8 cellular contexts compared by ENCODE assay signal in the genomic region with DNA sequence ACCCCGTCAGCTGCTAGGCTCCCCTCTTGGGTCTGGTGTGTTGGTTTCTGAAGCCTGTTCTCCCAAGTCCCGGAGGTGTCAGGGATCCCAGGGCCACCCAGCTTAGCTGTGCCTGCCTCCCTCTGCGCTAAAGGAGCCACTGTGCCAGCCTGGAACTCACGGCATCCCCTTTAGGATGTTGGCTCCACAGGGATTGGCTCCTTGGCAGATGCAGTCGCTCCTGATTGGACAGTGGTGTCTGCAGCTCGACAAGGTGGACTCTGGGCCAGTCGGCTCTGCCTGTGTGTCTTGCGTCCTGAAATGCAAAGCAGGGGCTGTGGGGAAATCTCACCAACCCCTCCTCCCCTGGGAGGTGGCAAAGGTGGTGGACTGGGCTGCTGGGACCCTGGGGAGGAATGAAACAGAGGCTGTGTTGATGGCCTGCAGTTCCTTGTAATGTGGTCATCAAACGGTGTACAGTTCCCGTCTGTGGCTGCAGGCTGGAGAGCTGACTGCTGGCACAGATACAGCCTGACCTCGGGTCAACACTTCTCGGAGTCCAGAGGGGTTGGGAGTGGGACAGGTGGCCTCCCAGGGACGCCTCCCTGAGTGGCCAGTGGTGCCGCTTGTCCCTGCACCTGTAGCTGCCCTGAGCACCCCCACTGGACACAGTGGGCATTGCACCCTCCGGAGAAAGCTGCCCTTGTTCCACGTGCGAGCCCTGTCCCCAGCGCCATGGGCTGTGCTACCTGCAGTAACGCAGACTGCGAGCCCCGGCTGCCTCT. TPM values are rescaled to one million over a fixed set of nuclear protein-coding genes. Genes with fewer than 3 reads are reported as not detected.
A peak's percentile ranks its signal among the peaks of the same experiment; 100 is the strongest.
DNase-seq lines count a peak whose midpoint lies in the region; ATAC-seq and TF ChIP-seq lines count a peak whose summit lies in the region.

No MANE protein-coding gene starts in this region.

- H3K4me1 ChIP-seq in right lobe of liver: no peaks in the 10 kb centered on the region
- no peaks in the 10 kb centered on the region for H3K4me1 ChIP-seq in thyroid gland

- H3K9me3 Mint-ChIP-seq in T-helper 2 cell treated with Interferon-gamma antibody and Interleukin-4, amounts not matched to agents 5 μg/mL and 100 μg/mL, for 36 hours: no peaks in the 10 kb centered on the region
- H3K9me3 Mint-ChIP-seq in chondrocyte (ENCODE audit: low read depth): no peaks in the 10 kb centered on the region

- H3K27me3 ChIP-seq in right lobe of liver: no peaks in the 10 kb centered on the region
- H3K27me3 ChIP-seq in thyroid gland: no peaks in the 10 kb centered on the region

- H3K4me1 Mint-ChIP-seq in T-helper 2 cell treated with Interferon-gamma antibody and Interleukin-4, amounts not matched to agents 5 μg/mL and 100 μg/mL, for 36 hours (ENCODE audit: low read depth): peaks cover 66% of the 10 kb centered on the region
- H3K4me1 Mint-ChIP-seq in chondrocyte (ENCODE audit: low read depth): peaks cover 8% of the 10 kb centered on the region

- no peaks in the 10 kb centered on the region for H3K9me3 ChIP-seq in right lobe of liver
- no peaks in the 10 kb centered on the region for H3K9me3 ChIP-seq in thyroid gland

- peak; percentile 76 to 83 (median 78) for ATAC-seq in right lobe of liver
- ATAC-seq in HG03139 (IDR thresholded peaks at IDR 0.05; ENCODE audit: unreplicated experiment): no peak
- ATAC-seq in GM21423 (IDR thresholded peaks at IDR 0.05; ENCODE audit: unreplicated experiment): no peak

- peaks cover 62% of the 10 kb centered on the region for H3K36me3 Mint-ChIP-seq in T-helper 2 cell treated with Interferon-gamma antibody and Interleukin-4, amounts not matched to agents 5 μg/mL and 100 μg/mL, for 36 hours (ENCODE audit: low read depth)
- no peaks in the 10 kb centered on the region for H3K36me3 Mint-ChIP-seq in chondrocyte (ENCODE audit: low read depth)

- H3K27me3 Mint-ChIP-seq in T-helper 2 cell treated with Interferon-gamma antibody and Interleukin-4, amounts not matched to agents 5 μg/mL and 100 μg/mL, for 36 hours (ENCODE audit: low read depth): no peaks in the 10 kb centered on the region
- peaks cover 33% of the 10 kb centered on the region for H3K27me3 Mint-ChIP-seq in chondrocyte (ENCODE audit: low read depth)

- TF ChIP-seq POLR2A in right lobe of liver (IDR thresholded peaks at IDR 0.05): no peak
- TF ChIP-seq POLR2A in thyroid gland (IDR thresholded peaks at IDR 0.05): no peak

- DNase-seq in AG10803 (ENCODE audit: low read depth) (no peak), HFF-Myc (ENCODE audit: extremely low read depth, low read depth) (no peak), chondrocyte (ENCODE audit: low spot score) (no peak), right lobe of liver (peak in 1 of 3 donors; percentile 64), thyroid gland (peak; percentile 42 to 51)
- peak; percentile 11 for DNase-seq in T-helper 2 cell treated with Interferon-gamma antibody and Interleukin-4, amounts not matched to agents 5 μg/mL and 100 μg/mL, for 36 hours (ENCODE audit: low spot score)

- H3K36me3 ChIP-seq in right lobe of liver (no peaks in the 10 kb centered on the region), thyroid gland (no peaks in the 10 kb centered on the region)

- H3K27ac ChIP-seq in right lobe of liver (no peak overlapping the region), thyroid gland (no peak overlapping the region)

- peak; percentile 63 for TF ChIP-seq CTCF in AG10803 (conservative IDR thresholded peaks at IDR 0.05; ENCODE audit: low read length)
- peak; percentile 60 for TF ChIP-seq CTCF in HFF-Myc (IDR thresholded peaks at IDR 0.05; ENCODE audit: low read depth, low read length, missing control alignments)
- TF ChIP-seq CTCF in chondrocyte (IDR thresholded peaks at IDR 0.05): peak; percentile 80
- TF ChIP-seq CTCF in right lobe of liver (IDR thresholded peaks at IDR 0.05): peak; percentile 46 to 61 (median 50)
- peak; percentile 31 to 68 (median 44) for TF ChIP-seq CTCF in thyroid gland (IDR thresholded peaks at IDR 0.05)

- H3K27ac Mint-ChIP-seq in T-helper 2 cell treated with Interferon-gamma antibody and Interleukin-4, amounts not matched to agents 5 μg/mL and 100 μg/mL, for 36 hours: no peak overlapping the region
- no peak overlapping the region for H3K27ac Mint-ChIP-seq in chondrocyte (ENCODE audit: unreplicated experiment)

- H3K4me3 ChIP-seq in AG10803 (ENCODE audit: low read length): no peak overlapping the region
- no peak overlapping the region for H3K4me3 ChIP-seq in HFF-Myc (replicated peaks; ENCODE audit: low read depth, low read length)
- no peak overlapping the region for H3K4me3 ChIP-seq in right lobe of liver
- no peak overlapping the region for H3K4me3 ChIP-seq in thyroid gland (replicated peaks in 1 of 3)

- no peak overlapping the region for H3K4me3 Mint-ChIP-seq in T-helper 2 cell treated with Interferon-gamma antibody and Interleukin-4, amounts not matched to agents 5 μg/mL and 100 μg/mL, for 36 hours
- H3K4me3 Mint-ChIP-seq in chondrocyte (ENCODE audit: unreplicated experiment): no peak overlapping the region

- intact Hi-C loops in right lobe of liver (cut with DNase I) (no loop called here), thyroid gland (cut with DNase I) (no loop called here)

- WGBS in right lobe of liver (ENCODE audit: insufficient coverage, low coverage, low lambda C conversion rate, missing lambda C conversion rate): 37% methylated on average over 10 of the region's 21 CpGs
- WGBS in thyroid gland, 2 donors: 16 to 21% methylated on average over 11 to 16 of the region's 21 CpGs

RNA-seq across cellular contexts. Expression of gene KCNAB2, which starts 11.5 kb away (rescaled TPM):
- total RNA-seq in chondrocyte (4.2 to 7.3 TPM (median 5.2 TPM) in 3 replicates), right lobe of liver (10 to 100 TPM in 2 of 6 experiments, 1 to 10 TPM in 4; 4.4 to 14.8 (median 6.9) TPM), thyroid gland (1 to 10 TPM; 3.1 to 7.3 (median 6.1) TPM)

RNA-seq across cellular contexts. Expression of gene NPHP4, which starts 41.9 kb away (rescaled TPM):
- 7.6 to 11.9 TPM (median 8.7 TPM) in 3 replicates for total RNA-seq in chondrocyte
- total RNA-seq in right lobe of liver: 1 to 10 TPM; 1.5 to 6.0 (median 2.0) TPM
- 10 to 100 TPM; 24.3 to 48.3 (median 30.4) TPM for total RNA-seq in thyroid gland

Comparison
In these comparisons a context has a peak if more than half of its experiments do, and no peak if none do; other contexts are left out.
1. DNase-seq: peak in T-helper 2 cell treated with Interferon-gamma antibody and Interleukin-4, amounts not matched to agents 5 μg/mL and 100 μg/mL, for 36 hours (single experiment) and thyroid gland (2 of 2); none in AG10803 (single experiment), HFF-Myc (single experiment) and chondrocyte (single experiment).
2. ATAC-seq: peak in right lobe of liver (4 of 4); none in HG03139 (single experiment) and GM21423 (single experiment).
3. Peak in every context shown above with its lines, with median percentiles within 50 percentile points of each other: CTCF ChIP-seq.